In genomic region chr2:7866825-7867224, GRCh38 we compare ENCODE assay signal across 19 cellular contexts.
"Had no signal": no experiment of that assay in that cellular context is flagged by ENCODE, and none has a peak within 500 bp of the region (broad histone marks: within the 10 kb centered on the region; RNA-seq: fewer than 3 reads in every experiment).

No MANE protein-coding gene starts in this region.

- H3K36me3 ChIP-seq: tibial artery had no signal

- H3K9me3 ChIP-seq: tibial artery had no signal

- ATAC-seq: activated CD4-positive, CD25-positive, alpha-beta regulatory T cell treated with anti-CD3 and anti-CD28 coated beads, Interleukin-2, amount 50 U/mL, for 24 hours; activated CD8-positive, alpha-beta T cell treated with anti-CD3 and anti-CD28 coated beads, Interleukin-2, amount 10 ng/mL, durations not matched to agents 7 days and 5 days had no signal

- H3K4me3 ChIP-seq: lung, tibial artery had no signal

- H3K9me3 Mint-ChIP-seq: activated T-cell treated with anti-CD3 and anti-CD28 coated beads, Interleukin-2, amount 50 U/mL, for 24 hours; nephron progenitor cell had no signal

- H3K36me3 Mint-ChIP-seq: brain had no signal

- H3K4me1 Mint-ChIP-seq: nephron progenitor cell had no signal

- DNase-seq: activated CD4-positive, alpha-beta T cell treated with anti-CD3 and anti-CD28 coated beads, Interleukin-2, amount 10 ng/mL, durations not matched to agents 7 days and 5 days; activated CD8-positive, alpha-beta T cell treated with anti-CD3 and anti-CD28 coated beads, Interleukin-2, amount 10 ng/mL, durations not matched to agents 7 days and 5 days; activated naive CD4-positive, alpha-beta T cell treated with Interleukin-2 at 50 U/mL for 16 hours; activated T-cell treated with anti-CD3 and anti-CD28 coated beads, Interleukin-2, amount 50 U/mL, for 24 hours; caudate nucleus; erythroblast; hypothalamus; midbrain; nephron progenitor cell; occipital lobe; posterior cingulate gyrus; retina; stimulated activated CD8-positive, alpha-beta memory T cell treated with anti-CD3 and anti-CD28 coated beads, Interleukin-4, amount 100 ng/mL, for 48 hours; stimulated activated naive CD4-positive, alpha-beta T cell; tibial artery had no signal

- H3K27ac Mint-ChIP-seq: activated CD4-positive, alpha-beta T cell treated with anti-CD3 and anti-CD28 coated beads, Interleukin-2, amount 10 ng/mL, durations not matched to agents 7 days and 5 days; activated CD8-positive, alpha-beta T cell treated with anti-CD3 and anti-CD28 coated beads, Interleukin-2, amount 10 ng/mL, durations not matched to agents 7 days and 5 days; activated T-cell treated with anti-CD3 and anti-CD28 coated beads, Interleukin-2, amount 50 U/mL, for 24 hours; activated T-helper 2 cell treated with anti-CD3 and anti-CD28 coated beads, Interferon-gamma antibody, Interleukin-2, Interleukin-4, amounts not matched to agents 10 μg/mL and 5 μg/mL and 100 μg/mL, durations not matched to agents 14 hours and 24 hours and 36 hours; brain; nephron progenitor cell had no signal

- H3K4me3 Mint-ChIP-seq: activated CD4-positive, alpha-beta T cell treated with anti-CD3 and anti-CD28 coated beads, Interleukin-2, amount 10 ng/mL, durations not matched to agents 7 days and 5 days; activated CD8-positive, alpha-beta T cell treated with anti-CD3 and anti-CD28 coated beads, Interleukin-2, amount 10 ng/mL, durations not matched to agents 7 days and 5 days; activated T-cell treated with anti-CD3 and anti-CD28 coated beads, Interleukin-2, amount 50 U/mL, for 24 hours; brain; nephron progenitor cell had no signal

- H3K27me3 ChIP-seq: tibial artery had no signal

- H3K27ac ChIP-seq: tibial artery had no signal

- H3K27me3 Mint-ChIP-seq: activated CD4-positive, alpha-beta T cell treated with anti-CD3 and anti-CD28 coated beads, Interleukin-2, amount 10 ng/mL, durations not matched to agents 7 days and 5 days; activated T-cell treated with anti-CD3 and anti-CD28 coated beads, Interleukin-2, amount 50 U/mL, for 24 hours had no signal

- H3K4me1 ChIP-seq: tibial artery had no signal
